ENCODE assay signal across 1 cellular context in the genomic region with DNA sequence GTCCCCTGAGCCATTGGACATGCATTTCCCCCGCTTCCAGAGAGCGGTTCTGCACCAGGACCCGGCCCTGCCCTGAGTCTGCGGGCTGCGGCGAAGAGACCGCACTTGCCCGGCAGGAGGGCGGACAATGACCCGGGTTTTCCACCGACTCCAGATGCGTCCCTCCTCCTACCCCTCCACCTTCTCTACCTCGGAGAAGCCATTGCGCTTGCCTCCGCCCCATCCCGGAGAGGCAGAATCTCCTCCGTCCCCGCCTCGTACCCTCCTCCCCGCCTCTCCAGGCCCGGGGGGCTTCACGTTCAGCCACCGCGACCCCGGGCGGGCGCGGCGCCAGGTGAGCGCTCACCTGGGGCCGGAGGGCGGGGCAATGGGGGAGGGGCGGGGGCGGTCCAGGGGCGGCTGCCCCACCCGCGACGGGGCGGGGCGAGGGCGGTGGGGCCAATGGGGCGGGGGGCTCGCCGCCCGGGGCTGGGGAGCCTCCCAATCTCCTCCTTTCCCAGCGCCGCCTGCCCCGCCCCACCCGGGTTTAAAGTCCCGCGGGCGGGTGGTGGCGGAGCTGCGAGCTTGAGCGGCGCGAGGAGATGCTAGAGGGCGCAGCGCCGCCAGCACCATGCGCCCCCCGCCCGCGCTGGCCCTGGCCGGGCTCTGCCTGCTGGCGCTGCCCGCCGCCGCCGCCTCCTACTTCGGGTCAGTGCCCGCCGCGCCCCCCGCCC.
TF ChIP-seq lines count a peak whose summit lies in the region.

TSS of gene WNT9B (plus strand) at position 555 of the 713 bp plus-strand sequence. CDS start at position 611, 56 bp downstream.

TF ChIP-seq in HepG2, 621 proteins besides CTCF, POLR2A, EP300 and RAD21 (continued from another document):
- TF ChIP-seq, protein P1, sequence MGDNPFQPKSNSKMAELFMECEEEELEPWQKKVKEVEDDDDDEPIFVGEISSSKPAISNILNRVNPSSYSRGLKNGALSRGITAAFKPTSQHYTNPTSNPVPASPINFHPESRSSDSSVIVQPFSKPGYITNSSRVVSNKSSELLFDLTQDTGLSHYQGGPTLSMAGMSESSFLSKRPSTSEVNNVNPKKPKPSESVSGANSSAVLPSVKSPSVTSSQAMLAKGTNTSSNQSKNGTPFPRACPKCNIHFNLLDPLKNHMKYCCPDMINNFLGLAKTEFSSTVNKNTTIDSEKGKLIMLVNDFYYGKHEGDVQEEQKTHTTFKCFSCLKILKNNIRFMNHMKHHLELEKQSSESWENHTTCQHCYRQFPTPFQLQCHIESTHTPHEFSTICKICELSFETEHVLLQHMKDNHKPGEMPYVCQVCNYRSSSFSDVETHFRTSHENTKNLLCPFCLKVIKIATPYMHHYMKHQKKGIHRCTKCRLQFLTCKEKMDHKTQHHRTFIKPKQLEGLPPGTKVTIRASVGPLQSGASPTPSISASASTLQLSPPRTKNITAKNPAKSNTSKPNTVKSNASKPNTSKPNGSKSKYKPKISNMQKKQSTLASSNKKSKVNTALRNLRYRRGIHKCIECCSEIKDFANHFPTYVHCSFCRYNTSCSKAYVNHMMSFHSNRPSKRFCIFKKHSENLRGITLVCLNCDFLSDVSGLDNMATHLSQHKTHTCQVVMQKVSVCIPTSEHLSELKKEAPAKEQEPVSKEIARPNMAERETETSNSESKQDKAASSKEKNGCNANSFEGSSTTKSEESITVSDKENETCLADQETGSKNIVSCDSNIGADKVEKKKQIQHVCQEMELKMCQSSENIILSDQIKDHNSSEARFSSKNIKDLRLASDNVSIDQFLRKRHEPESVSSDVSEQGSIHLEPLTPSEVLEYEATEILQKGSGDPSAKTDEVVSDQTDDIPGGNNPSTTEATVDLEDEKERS (CRISPR knock-in tag; IDR thresholded peaks at IDR 0.05) = 0 out of 2 replicates have a peak, but pooled peaks have one; percentile 38
- TF ChIP-seq, protein P2, sequence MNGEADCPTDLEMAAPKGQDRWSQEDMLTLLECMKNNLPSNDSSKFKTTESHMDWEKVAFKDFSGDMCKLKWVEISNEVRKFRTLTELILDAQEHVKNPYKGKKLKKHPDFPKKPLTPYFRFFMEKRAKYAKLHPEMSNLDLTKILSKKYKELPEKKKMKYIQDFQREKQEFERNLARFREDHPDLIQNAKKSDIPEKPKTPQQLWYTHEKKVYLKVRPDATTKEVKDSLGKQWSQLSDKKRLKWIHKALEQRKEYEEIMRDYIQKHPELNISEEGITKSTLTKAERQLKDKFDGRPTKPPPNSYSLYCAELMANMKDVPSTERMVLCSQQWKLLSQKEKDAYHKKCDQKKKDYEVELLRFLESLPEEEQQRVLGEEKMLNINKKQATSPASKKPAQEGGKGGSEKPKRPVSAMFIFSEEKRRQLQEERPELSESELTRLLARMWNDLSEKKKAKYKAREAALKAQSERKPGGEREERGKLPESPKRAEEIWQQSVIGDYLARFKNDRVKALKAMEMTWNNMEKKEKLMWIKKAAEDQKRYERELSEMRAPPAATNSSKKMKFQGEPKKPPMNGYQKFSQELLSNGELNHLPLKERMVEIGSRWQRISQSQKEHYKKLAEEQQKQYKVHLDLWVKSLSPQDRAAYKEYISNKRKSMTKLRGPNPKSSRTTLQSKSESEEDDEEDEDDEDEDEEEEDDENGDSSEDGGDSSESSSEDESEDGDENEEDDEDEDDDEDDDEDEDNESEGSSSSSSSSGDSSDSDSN (CRISPR knock-in tag; IDR thresholded peaks at IDR 0.05) = peak; percentile 34
- peak; percentile 22; the same call in 1 of the 2 replicates for TF ChIP-seq HNF4A (CRISPR knock-in tag; IDR thresholded peaks at IDR 0.05)
- TF ChIP-seq SP4 (CRISPR knock-in tag; IDR thresholded peaks at IDR 0.05) = peak; percentile 76
